ENCODE assay signal across 1 cellular context in genomic region chr4:8538703-8539567, GRCh38.
TF ChIP-seq lines count a peak whose summit lies in the region.

No MANE protein-coding gene starts in this region.

TF ChIP-seq in endothelial cell of umbilical vein, 7 proteins besides CTCF, POLR2A, EP300 and RAD21 (continued from another document):
- TF ChIP-seq, protein P1, sequence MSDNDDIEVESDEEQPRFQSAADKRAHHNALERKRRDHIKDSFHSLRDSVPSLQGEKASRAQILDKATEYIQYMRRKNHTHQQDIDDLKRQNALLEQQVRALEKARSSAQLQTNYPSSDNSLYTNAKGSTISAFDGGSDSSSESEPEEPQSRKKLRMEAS (IDR thresholded peaks at IDR 0.05; ENCODE audit: insufficient read depth, insufficient read length), result no peak
- no peak for TF ChIP-seq FOS (IDR thresholded peaks at IDR 0.05; ENCODE audit: borderline replicate concordance, insufficient read depth, low read length)
